In the genomic region with DNA sequence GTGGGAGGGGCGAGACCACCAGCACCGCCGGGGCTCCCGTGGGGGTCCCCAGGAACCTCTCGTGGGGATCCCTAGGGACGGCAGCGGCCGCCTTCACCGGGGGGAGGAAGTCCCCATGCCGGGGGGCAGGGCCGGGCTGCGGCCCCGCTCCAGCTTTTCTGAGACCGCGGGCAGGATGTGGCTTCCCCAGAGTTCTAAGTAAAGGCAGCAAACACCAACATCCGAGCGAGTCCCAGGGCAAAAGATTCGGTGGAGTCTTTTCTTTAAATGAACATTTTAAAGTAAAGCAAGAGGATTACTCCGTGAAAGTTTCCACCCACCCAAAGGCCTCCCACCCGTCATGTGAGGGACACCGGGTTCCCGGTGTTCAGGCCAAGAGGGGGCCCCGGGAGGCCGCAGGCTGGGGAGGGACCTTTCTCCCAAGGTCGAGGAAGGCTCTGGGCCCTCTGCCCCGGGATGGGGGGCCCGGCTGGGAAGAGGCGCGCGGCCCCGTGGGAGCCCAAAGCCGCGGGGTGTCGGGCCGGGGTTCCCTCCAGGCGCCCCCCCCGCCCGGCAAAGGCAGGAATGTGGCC, we compare ENCODE assay signal across 8 cellular contexts. TPM values are rescaled to one million over a fixed set of nuclear protein-coding genes. Genes with fewer than 3 reads are reported as not detected.
DNase-seq lines count a peak whose midpoint lies in the region; ATAC-seq and TF ChIP-seq lines count a peak whose summit lies in the region.

No MANE protein-coding gene starts in this region.

- peaks cover 8% of the 10 kb centered on the region for H3K4me1 ChIP-seq in mammary epithelial cell (ENCODE audit: insufficient read depth, low read length)
- H3K4me1 ChIP-seq in right lobe of liver, result peaks cover 0 to 4% (median 2%) of the 10 kb centered on the region in 4 donors

- DNase-seq in SW480 (ENCODE audit: low spot score) (peak; percentile 60), mammary epithelial cell (peak; percentile 40), right lobe of liver (peak in 1 of 3 donors; percentile 53), RPMI8226 (no peak)
- DNase-seq in stimulated activated CD8-positive, alpha-beta memory T cell treated with anti-CD3 and anti-CD28 coated beads, Interleukin-2, amount 100 ng/mL, for 1 hour (ENCODE audit: low read depth in 2 of 2), result peak; percentile 27 to 37

- peak overlapping the region; percentile 92 for H3K4me2 ChIP-seq in mammary epithelial cell (ENCODE audit: insufficient read depth, low read depth, low read length)

- no peaks in the 10 kb centered on the region for H3K36me3 ChIP-seq in mammary epithelial cell (ENCODE audit: insufficient read depth, low read length)
- no peaks in the 10 kb centered on the region for H3K36me3 ChIP-seq in right lobe of liver

- H3K4me3 ChIP-seq in mammary epithelial cell (replicated peaks in 1 of 3; ENCODE audit: insufficient read depth in 1 of 3, low read depth in 2 of 3, low read length in 3 of 3), result peak overlapping the region; percentile 38 to 47 (median 41)
- peak overlapping the region; percentile 19 to 50 (median 46) for H3K4me3 ChIP-seq in right lobe of liver

- dilution Hi-C loops in mammary epithelial cell (cut with HindIII; ENCODE audit: low sequenced_read_pairs), result no loop called here

- CTCF ChIA-PET in mammary epithelial cell (lab: Charles Lee; ENCODE audit: low non-redundant PET), result interaction anchor here (0.7 kb wide), 1 partner anchor 201 kb away, joined by 3 read pairs; no protein-coding TSS in a partner anchor

- peak overlapping the region; percentile 6 for H3K9ac ChIP-seq in mammary epithelial cell (ENCODE audit: insufficient read depth, low read length)

- no peaks in the 10 kb centered on the region for H3K9me3 ChIP-seq in mammary epithelial cell (replicated peaks; ENCODE audit: insufficient read depth, low read length)
- H3K9me3 ChIP-seq in right lobe of liver, result no peaks in the 10 kb centered on the region

- H3K27me3 ChIP-seq in mammary epithelial cell (ENCODE audit: insufficient read depth, low read length), result no peaks in the 10 kb centered on the region
- H3K27me3 ChIP-seq in right lobe of liver, result no peaks in the 10 kb centered on the region

- peak; percentile 59 for ATAC-seq in GM21360 (IDR thresholded peaks at IDR 0.05; ENCODE audit: unreplicated experiment)
- peak; percentile 55 to 73 (median 61) for ATAC-seq in right lobe of liver
- no peak for ATAC-seq in GM21390 (IDR thresholded peaks at IDR 0.05; ENCODE audit: unreplicated experiment)
- ATAC-seq in GM18511 (IDR thresholded peaks at IDR 0.05; ENCODE audit: unreplicated experiment), result no peak

- H4K20me1 ChIP-seq in mammary epithelial cell (ENCODE audit: insufficient read depth, low read length), result no peaks in the 10 kb centered on the region

- no peak for TF ChIP-seq POLR2A in right lobe of liver (IDR thresholded peaks at IDR 0.05)

- no TSS peak for BruUV-seq in mammary epithelial cell (replicated peaks; lab: Mats Ljungman, UMichigan)

- in situ Hi-C loops in mammary epithelial cell (cut with MboI; ENCODE audit: low sequenced_read_pairs in 2 of 2), result no loop called here

- intact Hi-C loops in mammary epithelial cell (cut with micrococcal nuclease) (no loop called here), right lobe of liver (cut with DNase I) (no loop called here)

- peaks cover 3% of the 10 kb centered on the region for H3K79me2 ChIP-seq in mammary epithelial cell (ENCODE audit: insufficient read depth, low read length)

- H2AFZ ChIP-seq in mammary epithelial cell (ENCODE audit: low read depth, low read length), result peak overlapping the region; percentile 82

- WGBS in mammary epithelial cell (ENCODE audit: low coverage, missing lambda C conversion rate), result 0% methylated on average over 2 of the region's 38 CpGs
- WGBS in right lobe of liver (ENCODE audit: insufficient coverage, low coverage, low lambda C conversion rate, missing lambda C conversion rate), result 4% methylated on average over 5 of the region's 38 CpGs

- TF ChIP-seq CTCF in mammary epithelial cell (conservative IDR thresholded peaks at IDR 0.05 in 1 of 2, IDR thresholded peaks at IDR 0.05 in 1 of 2; ENCODE audit: extremely low read depth in 1 of 2, insufficient read depth in 1 of 2, low read depth in 1 of 2, low read length in 2 of 2) (no peak), right lobe of liver (IDR thresholded peaks at IDR 0.05) (no peak)

- H3K27ac ChIP-seq in mammary epithelial cell (ENCODE audit: insufficient read depth, low read depth, low read length) (no peak overlapping the region), right lobe of liver (peak overlapping the region; percentile 44 to 60 (median 59))

RNA-seq across cellular contexts. Expression of gene RFLNB, which starts 44.1 kb away (rescaled TPM):
- total RNA-seq in mammary epithelial cell (10 to 100 TPM; 14.7 to 32.8 TPM), right lobe of liver (1 to 10 TPM; 1.4 to 7.3 (median 4.1) TPM)
- 3.2 TPM for polyA plus RNA-seq in mammary epithelial cell
- 9.9 TPM for polyA minus RNA-seq in mammary epithelial cell

Comparison
In these comparisons a context has a peak if more than half of its experiments do, and no peak if none do; other contexts are left out.
1. ATAC-seq: peak in GM21360 (single experiment) and right lobe of liver (4 of 4); none in GM21390 (single experiment) and GM18511 (single experiment).